In genomic region chr7:111381590-111381989, GRCh38 we compare ENCODE assay signal across 29 cellular contexts.
"Had no signal": no experiment of that assay in that cellular context is flagged by ENCODE, and none has a peak within 500 bp of the region (broad histone marks: within the 10 kb centered on the region; RNA-seq: fewer than 3 reads in every experiment).

No MANE protein-coding gene starts in this region.

- H3K79me2 ChIP-seq: hepatocyte had no signal

- H3K9me3 ChIP-seq: colonic mucosa, esophagus muscularis mucosa, esophagus squamous epithelium, gastrocnemius medialis, gastroesophageal sphincter, heart left ventricle, heart right ventricle had no signal

- H3K4me3 ChIP-seq: colonic mucosa, coronary artery, dorsolateral prefrontal cortex, esophagus muscularis mucosa, esophagus squamous epithelium, gastrocnemius medialis, gastroesophageal sphincter, heart left ventricle, heart right ventricle, hepatocyte had no signal

- H3K4me1 ChIP-seq: colonic mucosa, gastrocnemius medialis, gastroesophageal sphincter, heart right ventricle had no signal

- ATAC-seq: effector memory CD8-positive, alpha-beta T cell; esophagus mucosa; foreskin keratinocyte; gastrocnemius medialis; gastroesophageal sphincter; heart left ventricle; heart right ventricle had no signal

- H3K27me3 ChIP-seq: colonic mucosa, dorsolateral prefrontal cortex, esophagus muscularis mucosa, esophagus squamous epithelium, foreskin keratinocyte, gastrocnemius medialis, gastroesophageal sphincter, heart left ventricle, heart right ventricle, hepatocyte had no signal

- H3K4me3 Mint-ChIP-seq: dendritic cell treated with granulocyte-macrophage colony-stimulating factor and Interleukin-4, amounts not matched to agents 40 ng/mL and 50 ng/mL, for 4 days; effector memory CD8-positive, alpha-beta T cell; endodermal cell had no signal

- H3K27ac Mint-ChIP-seq: dendritic cell treated with granulocyte-macrophage colony-stimulating factor and Interleukin-4, amounts not matched to agents 40 ng/mL and 50 ng/mL, for 4 days; effector memory CD8-positive, alpha-beta T cell; endodermal cell had no signal

- H3K27me3 Mint-ChIP-seq: dendritic cell treated with granulocyte-macrophage colony-stimulating factor and Interleukin-4, amounts not matched to agents 40 ng/mL and 50 ng/mL, for 4 days; effector memory CD8-positive, alpha-beta T cell had no signal

- H3K9me3 Mint-ChIP-seq: effector memory CD8-positive, alpha-beta T cell; endodermal cell had no signal

- H3K4me2 ChIP-seq: hepatocyte had no signal

- H2AFZ ChIP-seq: hepatocyte had no signal

- H3K36me3 ChIP-seq: colonic mucosa, esophagus muscularis mucosa, esophagus squamous epithelium, gastrocnemius medialis, gastroesophageal sphincter, heart left ventricle, heart right ventricle had no signal

- H3K27ac ChIP-seq: colonic mucosa, coronary artery, dorsolateral prefrontal cortex, epithelial cell of prostate, esophagus muscularis mucosa, esophagus squamous epithelium, foreskin keratinocyte, gastrocnemius medialis, gastroesophageal sphincter, heart left ventricle, heart right ventricle, hepatocyte had no signal

- DNase-seq: colonic mucosa; cortex of kidney; dermis blood vessel endothelial cell; dorsolateral prefrontal cortex; effector CD4-positive, alpha-beta T cell; effector CD8-positive, alpha-beta T cell; effector memory CD4-positive, alpha-beta T cell; effector memory CD8-positive, alpha-beta T cell; endodermal cell; erythroblast; esophagus squamous epithelium; foreskin fibroblast; foreskin keratinocyte; foreskin melanocyte; gastrocnemius medialis; glutamatergic neuron; head of caudate nucleus; heart left ventricle; heart right ventricle had no signal

- FAIRE-seq: endometrium, endothelial cell of umbilical vein, frontal cortex had no signal
